ENCODE assay signal across 5 cellular contexts in genomic region chr11:27634282-27634681, GRCh38.
DNase-seq lines count a peak whose midpoint lies in the region; FAIRE-seq and TF ChIP-seq lines count a peak whose summit lies in the region.
"Not testable (repeated sequence)": the region's sequence is repeated elsewhere in the genome, so short reads cannot be mapped to it uniquely, and the experiment has no call there.

No MANE protein-coding gene starts in this region.

- H3K18ac ChIP-seq in H1 (ENCODE audit: extremely low read depth, low read length), result not testable (repeated sequence)

- not testable (repeated sequence) for TF ChIP-seq RAD21 in H1 (IDR thresholded peaks at IDR 0.05 in 1 of 2, conservative IDR thresholded peaks at IDR 0.05 in 1 of 2; ENCODE audit: low read depth in 2 of 2, low read length in 2 of 2)

- H2BK120ac ChIP-seq in H1 (replicated peaks; ENCODE audit: low read depth, low read length), result not testable (repeated sequence)

- H3K4me3 ChIP-seq in H7 (ENCODE audit: insufficient read depth, low read depth, low read length) (peak overlapping the region; percentile 62), HUES6 (ENCODE audit: low read depth, low read length) (peak overlapping the region; percentile 77), H1 (ENCODE audit: extremely low read depth in 1 of 4, insufficient read depth in 2 of 4, low read depth in 3 of 4, low read length in 4 of 4) (peak overlapping the region; percentile 49 to 76 (median 62); a peak in 7 of 8 replicates), iPS DF 6.9 (ENCODE audit: low read length) (peak overlapping the region; percentile 65; the same call in 1 of the 2 replicates), iPS-18a (ENCODE audit: low read length) (peak overlapping the region; percentile 70)

- not testable (repeated sequence) for H3K36me3 ChIP-seq in H7 (replicated peaks; ENCODE audit: control insufficient read depth, insufficient read depth, low read length); iPS DF 6.9 (ENCODE audit: control insufficient read depth, insufficient read depth, low read length); iPS-18a (ENCODE audit: control insufficient read depth, low read depth, low read length)
- H3K36me3 ChIP-seq in HUES6 (ENCODE audit: control insufficient read depth, insufficient read depth, low read length) (peaks cover 17% of the 10 kb centered on the region), H1 (ENCODE audit: control insufficient read depth in 2 of 4, insufficient read depth in 4 of 4, low read length in 3 of 4) (peaks cover 0 to 14% (median 6%) of the 10 kb centered on the region in 4 experiments; a peak in 2 of 8 replicates)

- not testable (repeated sequence) for FAIRE-seq in H1 (lab: Jason Lieb, UNC)

- not testable (repeated sequence) for H3K14ac ChIP-seq in H1 (ENCODE audit: insufficient read length)

- not testable (repeated sequence) for H2BK20ac ChIP-seq in H1 (ENCODE audit: low read length)

- WGBS in H1 (ENCODE audit: extremely low coverage in 1 of 2, insufficient coverage in 1 of 2, insufficient read length in 1 of 2, insufficient replicate concordance in 2 of 2, low coverage in 1 of 2, low lambda C conversion rate in 2 of 2, missing lambda C conversion rate in 1 of 2), 2 experiments, result 0% methylated on average over 9 of the region's 10 CpGs; no CpG with 5 or more reads in 1 of the 2 experiments
- no CpG with 5 or more reads among the region's 10 CpGs for WGBS in iPS DF 6.9 (ENCODE audit: insufficient coverage, insufficient read length)

- TF ChIP-seq POLR2A in H1 (IDR thresholded peaks at IDR 0.05; ENCODE audit: control extremely low read depth in 1 of 2, low read depth in 2 of 2, low read length in 2 of 2), result 0 out of 3 replicates have a peak, but pooled peaks of 1 of the 2 experiments have one; percentile 64

- H3K4me2 ChIP-seq in H1 (ENCODE audit: insufficient read depth in 1 of 2, low read depth in 2 of 2, low read length in 2 of 2), result peak overlapping the region in 1 of 2 experiments; percentile 72; a peak in 1 of 4 replicates

- not testable (repeated sequence) for H3K79me1 ChIP-seq in H1 (ENCODE audit: low read depth, low read length)

- H3K9ac ChIP-seq in HUES6 (ENCODE audit: low read length), result peak overlapping the region; percentile 89
- peak overlapping the region in 2 of 4 experiments; percentile 54 to 62; a peak in 3 of 7 replicates for H3K9ac ChIP-seq in H1 (replicated peaks in 1 of 4; ENCODE audit: extremely low read depth in 1 of 4, low read depth in 3 of 4, low read length in 3 of 4)
- peak overlapping the region; percentile 48 for H3K9ac ChIP-seq in iPS-18a (ENCODE audit: low read length)

- not testable (repeated sequence) for TF ChIP-seq EP300 in H1 (IDR thresholded peaks at IDR 0.05; ENCODE audit: borderline replicate concordance in 1 of 2, low read depth in 2 of 2, low read length in 2 of 2)

- not testable (repeated sequence) for H2AK5ac ChIP-seq in H1 (ENCODE audit: low read depth, low read length)

- DNase-seq in H7; iPS DF 6.9 (ENCODE audit: low read depth, low spot score): not testable (repeated sequence)
- peak in 1 of 2 experiments; percentile 58 for DNase-seq in H1 (ENCODE audit: low read depth in 1 of 2, low spot score in 2 of 2)

- H3K79me2 ChIP-seq in H1 (ENCODE audit: control insufficient read depth in 1 of 2, insufficient read depth in 2 of 2, low read length in 2 of 2), result peaks cover 0 to 35% of the 10 kb centered on the region in 2 experiments; a peak in 2 of 4 replicates

- not testable (repeated sequence) for H4K5ac ChIP-seq in H1 (ENCODE audit: insufficient read length, low read depth, low read length)

- H3K27ac ChIP-seq in HUES6 (ENCODE audit: low read depth, low read length), result peak overlapping the region; percentile 82; the same call in 1 of the 2 replicates
- not testable (repeated sequence) for H3K27ac ChIP-seq in H1 (ENCODE audit: low read depth, low read length); iPS DF 6.9 (ENCODE audit: low read length); iPS-18a (ENCODE audit: low read length)

- H4K8ac ChIP-seq in H1 (ENCODE audit: extremely low read depth, insufficient read depth, low read length), result not testable (repeated sequence)

- H3K4me1 ChIP-seq in HUES6 (ENCODE audit: control insufficient read depth, insufficient read depth, low read length) (peaks cover 20% of the 10 kb centered on the region), H1 (replicated peaks in 1 of 4; ENCODE audit: control insufficient read depth in 3 of 4, insufficient read depth in 4 of 4, low read length in 3 of 4) (peaks cover 6 to 17% (median 14%) of the 10 kb centered on the region in 4 experiments; a peak in 6 of 7 replicates), iPS-18a (ENCODE audit: control insufficient read depth, low read depth, low read length) (peaks cover 15% of the 10 kb centered on the region)
- H3K4me1 ChIP-seq in iPS DF 6.9 (ENCODE audit: control insufficient read depth, insufficient read depth, low read length), result not testable (repeated sequence)

- H2BK5ac ChIP-seq in H1 (ENCODE audit: low read depth, low read length), result not testable (repeated sequence)

- POLR2A ChIA-PET in H1 (lab: Charles Lee; ENCODE audit: partially characterized antibody), result interaction anchor here (2.1 to 13.4 kb wide), 8 partner anchors 9 to 84 kb away, joined by 7 to 189 read pairs (median 17); partner anchors contain the start of gene BDNF

- H3K23ac ChIP-seq in H1 (ENCODE audit: insufficient read length), result not testable (repeated sequence)

- not testable (repeated sequence) for H3K23me2 ChIP-seq in H1 (ENCODE audit: low read depth, low read length)

- H2BK12ac ChIP-seq in H1 (ENCODE audit: low read depth, low read length), result not testable (repeated sequence)

- CTCF ChIA-PET in H1 (lab: Charles Lee; ENCODE audit: partially characterized antibody), result interaction anchor here (1.4 to 1.9 kb wide), 3 partner anchors 9 to 32 kb away, joined by 3 to 4 read pairs (median 4); no protein-coding TSS in a partner anchor

- not testable (repeated sequence) for H3K27me3 ChIP-seq in H7 (ENCODE audit: control insufficient read depth, insufficient read depth, low read length); HUES6 (ENCODE audit: control insufficient read depth, insufficient read depth, low read length); H1 (replicated peaks in 1 of 4; ENCODE audit: control insufficient read depth in 3 of 4, extremely low read depth in 1 of 4, insufficient read depth in 3 of 4, low read length in 3 of 4); iPS DF 6.9 (ENCODE audit: control insufficient read depth, insufficient read depth, low read length); iPS-18a (ENCODE audit: control insufficient read depth, insufficient read depth, low read length)

- H3K56ac ChIP-seq in H1 (replicated peaks; ENCODE audit: insufficient read length, low read depth, low read length), result not testable (repeated sequence)

- not testable (repeated sequence) for H4K91ac ChIP-seq in H1 (replicated peaks; ENCODE audit: insufficient read length, low read length)

- H2AFZ ChIP-seq in H1 (ENCODE audit: low read length), result not testable (repeated sequence)

- not testable (repeated sequence) for H3K4ac ChIP-seq in H1 (replicated peaks; ENCODE audit: insufficient read length, low read depth, low read length)

- TF ChIP-seq CTCF in H1 (IDR thresholded peaks at IDR 0.05; ENCODE audit: control extremely low read depth in 1 of 3, insufficient read depth in 1 of 3, low read depth in 1 of 3, low read length in 3 of 3), result not testable (repeated sequence)

- not testable (repeated sequence) for H4K20me1 ChIP-seq in H1 (replicated peaks in 1 of 2; ENCODE audit: control insufficient read depth in 1 of 2, insufficient read depth in 2 of 2, low read length in 2 of 2)

- H3K9me3 ChIP-seq in HUES6 (ENCODE audit: control insufficient read depth, insufficient read depth, low read depth, low read length); H1 (ENCODE audit: insufficient read depth in 2 of 2, low read depth in 1 of 2, low read length in 1 of 2); iPS DF 6.9 (ENCODE audit: control insufficient read depth, insufficient read depth, low read length); iPS-18a (ENCODE audit: control insufficient read depth, low read depth, low read length): not testable (repeated sequence)

- not testable (repeated sequence) for H2BK15ac ChIP-seq in H1 (ENCODE audit: low read length)
